In the genomic region with DNA sequence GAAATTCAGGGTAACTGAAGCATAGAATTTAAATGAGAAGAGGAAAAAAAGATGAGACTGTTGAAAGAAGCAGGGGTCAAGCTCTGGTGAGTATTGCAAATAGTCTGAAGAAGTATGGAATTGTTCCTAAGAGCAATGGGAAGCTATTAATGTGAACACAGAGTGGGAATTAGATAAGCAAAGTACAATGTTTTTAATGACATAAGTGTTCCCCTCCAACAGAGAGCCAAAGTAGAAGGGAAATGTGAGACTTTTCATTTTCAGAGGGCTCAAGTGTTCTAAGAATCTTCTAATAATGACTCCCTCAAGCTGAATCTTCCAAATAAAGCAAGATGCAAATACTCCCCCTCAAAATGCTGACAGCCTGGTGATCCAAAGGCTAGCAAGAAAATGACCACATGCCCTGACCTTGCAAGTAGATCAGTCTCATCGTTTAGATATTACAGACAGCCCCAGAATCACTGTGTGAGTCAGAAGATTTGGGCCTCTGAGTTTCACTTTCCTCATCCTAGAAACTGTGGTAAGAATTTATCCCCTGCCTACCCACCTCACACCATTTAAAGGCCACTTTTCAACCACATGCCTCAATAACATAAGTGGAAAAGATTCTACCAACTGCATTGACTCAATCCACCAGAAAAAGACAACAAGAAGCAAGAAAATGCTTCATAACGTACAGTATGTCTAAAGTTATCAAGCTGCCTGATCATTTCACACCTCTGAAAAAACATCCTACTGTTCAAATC, we compare ENCODE assay signal across 8 cellular contexts.
DNase-seq lines count a peak whose midpoint lies in the region; ATAC-seq, FAIRE-seq and TF ChIP-seq lines count a peak whose summit lies in the region.
"Not testable (repeated sequence)": the region's sequence is repeated elsewhere in the genome, so short reads cannot be mapped to it uniquely, and the experiment has no call there.

No MANE protein-coding gene starts in this region.

- TF ChIP-seq POLR2A in HCT116 (IDR thresholded peaks at IDR 0.05; ENCODE audit: borderline replicate concordance, extremely low read depth, insufficient read depth, insufficient read length): not testable (repeated sequence)

- FAIRE-seq in pancreas (lab: Jason Lieb, UNC): not testable (repeated sequence)

- not testable (repeated sequence) for H3K4me3 ChIP-seq in DND-41 (ENCODE audit: low read depth in 1 of 2, low read length in 2 of 2); HCT116 (replicated peaks in 1 of 2; ENCODE audit: low read depth in 1 of 2, low read length in 2 of 2); pancreas

- not testable (repeated sequence) for H3K27ac ChIP-seq in DND-41 (ENCODE audit: low read length); HCT116 (ENCODE audit: low read depth, low read length); pancreas

- not testable (repeated sequence) for H3K79me2 ChIP-seq in DND-41 (ENCODE audit: insufficient read depth, low read length); HCT116 (ENCODE audit: insufficient read depth, low read length)

- DNase-seq in DND-41; HCT116 (ENCODE audit: low read depth, low spot score); activated T-cell treated with anti-CD3 and anti-CD28 coated beads, Interleukin-2, amount 50 U/mL, for 4 hours; Right ventricle myocardium superior; pancreas: not testable (repeated sequence)

- ATAC-seq in DND-41 (ENCODE audit: insufficient read depth, low read depth) (peak; percentile 72), GM19372 (IDR thresholded peaks at IDR 0.05; ENCODE audit: low read depth, unreplicated experiment) (peak; percentile 52), HCT116 (peak; percentile 65; the same call in 1 of the 2 replicates), HG03045 (IDR thresholded peaks at IDR 0.05; ENCODE audit: unreplicated experiment) (peak; percentile 63), HG03565 (IDR thresholded peaks at IDR 0.05; ENCODE audit: unreplicated experiment) (peak; percentile 52), Right ventricle myocardium superior (ENCODE audit: poor library complexity) (peak; percentile 27), pancreas (peak in 3 of 4 donors; percentile 26 to 80 (median 73))
- peak; percentile 88 to 89 for ATAC-seq in activated T-cell treated with anti-CD3 and anti-CD28 coated beads, Interleukin-2, amount 50 U/mL, for 4 hours

- not testable (repeated sequence) for H3K36me3 Mint-ChIP-seq in activated T-cell treated with anti-CD3 and anti-CD28 coated beads, Interleukin-2, amount 50 U/mL, for 4 hours (ENCODE audit: insufficient read depth)

- not testable (repeated sequence) for H3K9me2 ChIP-seq in HCT116 (ENCODE audit: insufficient read depth)

- H3K4me3 Mint-ChIP-seq in activated T-cell treated with anti-CD3 and anti-CD28 coated beads, Interleukin-2, amount 50 U/mL, for 4 hours: not testable (repeated sequence)

- not testable (repeated sequence) for BruUV-seq in HCT116 (replicated peaks; lab: Mats Ljungman, UMichigan)

- not testable (repeated sequence) for H3K9me3 ChIP-seq in DND-41 (ENCODE audit: insufficient read depth, low read length, severe bottlenecking); HCT116 (ENCODE audit: control insufficient read depth in 1 of 2, insufficient read depth in 1 of 2, low read depth in 1 of 2, low read length in 2 of 2); pancreas

- H3K4me1 ChIP-seq in DND-41 (ENCODE audit: insufficient read depth, low read length); HCT116 (ENCODE audit: control insufficient read depth in 1 of 2, insufficient read depth in 2 of 2, low read length in 2 of 2); pancreas: not testable (repeated sequence)

- TF ChIP-seq RAD21 in HCT116 (IDR thresholded peaks at IDR 0.05; ENCODE audit: low read depth): not testable (repeated sequence)

- no CpG with 5 or more reads among the region's 2 CpGs for WGBS in pancreas, 2 donors

- H3K27me3 ChIP-seq in DND-41 (ENCODE audit: insufficient read depth, low read length, poor library complexity); HCT116 (ENCODE audit: insufficient read depth, low read length); pancreas: not testable (repeated sequence)

- RAD21 ChIA-PET in HCT116 (lab: Charles Lee; ENCODE audit: low non-redundant PET in 1 of 2, low total read pairs in 2 of 2, uncharacterized antibody in 2 of 2, unreplicated experiment in 2 of 2): not testable (repeated sequence)

- TF ChIP-seq CTCF in DND-41 (IDR thresholded peaks at IDR 0.05; ENCODE audit: borderline replicate concordance, extremely low read depth, low read length, poor library complexity, severe bottlenecking); HCT116 (IDR thresholded peaks at IDR 0.05 in 2 of 3, conservative IDR thresholded peaks at IDR 0.05 in 1 of 3; ENCODE audit: borderline replicate concordance in 1 of 3, insufficient read depth in 1 of 3, low read depth in 2 of 3, low read length in 2 of 3); pancreas (IDR thresholded peaks at IDR 0.05): not testable (repeated sequence)

- H3K36me3 ChIP-seq in DND-41 (ENCODE audit: insufficient read depth, low read length); HCT116 (ENCODE audit: control insufficient read depth in 1 of 2, insufficient read depth in 2 of 2, low read length in 2 of 2); pancreas: not testable (repeated sequence)

- CTCF ChIA-PET in HCT116 (lab: Charles Lee): not testable (repeated sequence)

- not testable (repeated sequence) for H3K9ac ChIP-seq in DND-41 (ENCODE audit: low read depth, low read length); HCT116 (ENCODE audit: low read length)

- H3K9me3 Mint-ChIP-seq in activated T-cell treated with anti-CD3 and anti-CD28 coated beads, Interleukin-2, amount 50 U/mL, for 4 hours: not testable (repeated sequence)

- not testable (repeated sequence) for H3K4me2 ChIP-seq in DND-41 (ENCODE audit: insufficient read depth, low read length); HCT116 (ENCODE audit: low read length)

- not testable (repeated sequence) for H3K4me1 Mint-ChIP-seq in activated T-cell treated with anti-CD3 and anti-CD28 coated beads, Interleukin-2, amount 50 U/mL, for 4 hours (ENCODE audit: low read depth)

- POLR2A ChIA-PET in HCT116 (lab: Charles Lee): not testable (repeated sequence)

- not testable (repeated sequence) for H4K20me1 ChIP-seq in DND-41 (ENCODE audit: insufficient read depth, low read length); HCT116 (ENCODE audit: insufficient read depth)

- H3K27me3 Mint-ChIP-seq in activated T-cell treated with anti-CD3 and anti-CD28 coated beads, Interleukin-2, amount 50 U/mL, for 4 hours (ENCODE audit: low read depth): not testable (repeated sequence)

- not testable (repeated sequence) for H2AFZ ChIP-seq in DND-41 (ENCODE audit: low read depth, low read length); HCT116 (ENCODE audit: low read depth, low read length, poor library complexity, severe bottlenecking)

- intact Hi-C loops in HCT116 (cut with micrococcal nuclease); Right ventricle myocardium superior (cut with DNase I); pancreas (cut with DNase I): not testable (repeated sequence)

Comparison
In these comparisons a context has a peak if more than half of its experiments do, and no peak if none do; other contexts are left out.
1. ATAC-seq: peak in every context shown above with its lines; median percentile 88 in activated T-cell treated with anti-CD3 and anti-CD28 coated beads, Interleukin-2, amount 50 U/mL, for 4 hours; 73 in pancreas; 72 in DND-41; 65 in HCT116; 63 in HG03045; 52 in GM19372; 52 in HG03565; 27 in Right ventricle myocardium superior.